ENCODE assay signal across 9 cellular contexts in genomic region chr16:67998779-67999688, GRCh38. TPM values are rescaled to one million over a fixed set of nuclear protein-coding genes. Genes with fewer than 3 reads are reported as not detected.
DNase-seq lines count a peak whose midpoint lies in the region; ATAC-seq and TF ChIP-seq lines count a peak whose summit lies in the region.
"Not testable (repeated sequence)": the region's sequence is repeated elsewhere in the genome, so short reads cannot be mapped to it uniquely, and the experiment has no call there.
"Had no signal": no experiment of that assay in that cellular context is flagged by ENCODE, and none has a peak within 500 bp of the region (broad histone marks: within the 10 kb centered on the region; RNA-seq: fewer than 3 reads in every experiment).

DPEP2 (minus strand) TSS chr16:67999484; CDS start chr16:67993212, 6,272 bp downstream.

- H3K27me3 ChIP-seq in H7 (ENCODE audit: control insufficient read depth, insufficient read depth, low read length); Peyer's patch; lung (ENCODE audit: control insufficient read depth, insufficient read depth); spleen (replicated peaks in 1 of 7): not testable (repeated sequence)

- not testable (repeated sequence) for H3K27me3 Mint-ChIP-seq in activated naive CD8-positive, alpha-beta T cell

- H3K4me1 Mint-ChIP-seq in activated naive CD8-positive, alpha-beta T cell (ENCODE audit: low read depth) = peaks cover 59% of the 10 kb centered on the region

- intact Hi-C loops in spleen (cut with DNase I; ENCODE audit: low total_unique reads) = not testable (repeated sequence)

- H3K36me3 Mint-ChIP-seq in activated naive CD8-positive, alpha-beta T cell = not testable (repeated sequence)

- peak within 1 kb of the TSS; percentile 70 to 84 (median 74) for H3K27ac ChIP-seq in Peyer's patch
- H3K27ac ChIP-seq in lung (ENCODE audit: low read depth in 1 of 2, low read length in 1 of 2) = peak within 1 kb of the TSS in 1 of 2 donors; percentile 88
- H3K27ac ChIP-seq in spleen = peak within 1 kb of the TSS; percentile 73 to 94 (median 90)

- not testable (repeated sequence) for H3K9me3 ChIP-seq in Peyer's patch; lung (ENCODE audit: control insufficient read depth in 2 of 2, insufficient read depth in 1 of 2, low read length in 1 of 2); spleen

- H3K4me3 Mint-ChIP-seq in activated naive CD8-positive, alpha-beta T cell = peak within 1 kb of the TSS; percentile 78

- not testable (repeated sequence) for H3K4me3 ChIP-seq in H7 (ENCODE audit: insufficient read depth, low read depth, low read length); lung
- H3K4me3 ChIP-seq in Peyer's patch (peak within 1 kb of the TSS; percentile 24 to 47 (median 28)), spleen (peak within 1 kb of the TSS in 6 of 8 donors; percentile 12 to 71 (median 40))

- peak within 1 kb of the TSS; percentile 86 for H3K27ac Mint-ChIP-seq in activated naive CD8-positive, alpha-beta T cell

- DNase-seq in H7 = peak; percentile 6
- DNase-seq in Peyer's patch = peak in 2 of 3 donors; percentile 78 to 84
- peak; percentile 16 to 20 for DNase-seq in activated CD4-positive, alpha-beta T cell treated with anti-CD3 and anti-CD28 coated beads, Interleukin-2, amount 50 U/mL, for 4 hours
- DNase-seq in lung (ENCODE audit: low spot score) = peak; percentile 44
- peak; percentile 88 for DNase-seq in spleen

- not testable (repeated sequence) for TF ChIP-seq CTCF in Peyer's patch (IDR thresholded peaks at IDR 0.05); lung (IDR thresholded peaks at IDR 0.05; ENCODE audit: control extremely low read depth, extremely low read depth); spleen (IDR thresholded peaks at IDR 0.05 in 8 of 11, conservative IDR thresholded peaks at IDR 0.05 in 3 of 11)

- ATAC-seq in esophagus mucosa = peak; percentile 64
- not testable (repeated sequence) for ATAC-seq in lung (ENCODE audit: insufficient read depth, low FRiP score)

- not testable (repeated sequence) for H3K9me3 Mint-ChIP-seq in activated naive CD8-positive, alpha-beta T cell (ENCODE audit: low read depth)

- 35 to 59% methylated on average over 18 of the region's 18 CpGs for WGBS in lung, 2 donors
- WGBS in spleen, 5 donors = 31 to 54% (median 39%) methylated on average over 18 of the region's 18 CpGs

- H3K4me1 ChIP-seq in Peyer's patch = peaks cover 0 to 19% (median 4%) of the 10 kb centered on the region in 4 donors
- not testable (repeated sequence) for H3K4me1 ChIP-seq in lung (ENCODE audit: control insufficient read depth in 2 of 2, insufficient read depth in 2 of 2, low read length in 2 of 2)
- peaks cover 7 to 87% (median 58%) of the 10 kb centered on the region in 6 donors for H3K4me1 ChIP-seq in spleen

- TF ChIP-seq POLR2A in Peyer's patch (IDR thresholded peaks at IDR 0.05) = not testable (repeated sequence)
- peak in 1 of 3 donors; percentile 23 for TF ChIP-seq POLR2A in spleen (IDR thresholded peaks at IDR 0.05)

- H3K36me3 ChIP-seq in H7 (replicated peaks; ENCODE audit: control insufficient read depth, insufficient read depth, low read length); Peyer's patch; lung (ENCODE audit: control insufficient read depth in 2 of 2, insufficient read depth in 2 of 2, low read length in 2 of 2); spleen: not testable (repeated sequence)

RNA-seq across cellular contexts. Expression of gene DPEP2, which starts in this region (rescaled TPM):
- 0.33 TPM in 1 of 2 replicates, not detected in the other for total RNA-seq in H7 (2014; rRNA removed; shearing (Covaris generic))
- total RNA-seq in Peyer's patch (10 to 100 TPM in 2 of 4 donors, 1 to 10 TPM in 2; 1.1 to 12.4 (median 6.6) TPM), esophagus mucosa (0.68 TPM), lung (10 to 100 TPM in 1 of 2 donors, 1 to 10 TPM in 1; 9.2 to 12.2 TPM), spleen (10 to 100 TPM; 18.6 to 79.6 (median 30.4) TPM)
- polyA plus RNA-seq in lung (10 to 100 TPM; 11.8 to 20.4 TPM), spleen (10 to 100 TPM; 21.7 to 31.0 (median 24.7) TPM)
- total RNA-seq: hepatocyte, smooth muscle cell had no signal
- polyA plus RNA-seq: hepatocyte, smooth muscle cell had no signal

Comparison
In these comparisons a context has a peak if more than half of its experiments do, and no peak if none do; other contexts are left out.
1. Peak in DNase-seq in H7; RNA of the gene not detected or under 1 TPM.
2. Peak in ATAC-seq in esophagus mucosa; RNA of the gene not detected or under 1 TPM.
3. DNase-seq: peak in every context shown above with its lines; median percentile 88 in spleen; 81 in Peyer's patch; 44 in lung; 18 in activated CD4-positive, alpha-beta T cell treated with anti-CD3 and anti-CD28 coated beads, Interleukin-2, amount 50 U/mL, for 4 hours; 6 in H7.